8 cellular contexts compared by ENCODE assay signal in genomic region chr7:74401137-74401859, GRCh38. TPM values are rescaled to one million over a fixed set of nuclear protein-coding genes. Genes with fewer than 3 reads are reported as not detected.
A peak's percentile ranks its signal among the peaks of the same experiment; 100 is the strongest.
DNase-seq lines count a peak whose midpoint lies in the region; ATAC-seq, FAIRE-seq and TF ChIP-seq lines count a peak whose summit lies in the region.

No MANE protein-coding gene starts in this region.

- FAIRE-seq in H54 (lab: Jason Lieb, UNC) = no peak

- ATAC-seq in esophagus mucosa (peak; percentile 66), GM21576 (IDR thresholded peaks at IDR 0.05; ENCODE audit: unreplicated experiment) (no peak)

- no peaks in the 10 kb centered on the region for H3K27me3 Mint-ChIP-seq in nephron (ENCODE audit: low read depth)

- no peak for TF ChIP-seq POLR2A in H54 (IDR thresholded peaks at IDR 0.05; ENCODE audit: low read depth, low read length)

- peaks cover 70 to 93% (median 79%) of the 10 kb centered on the region in 11 experiments for H3K36me3 ChIP-seq in BLaER1 treated with 17β-estradiol and CSF1 and Interleukin-3, amounts not matched to agents 10 nM and 100 nM

- H4K20me1 ChIP-seq in BLaER1 treated with 17β-estradiol and CSF1 and Interleukin-3, amounts not matched to agents 10 nM and 100 nM = peaks cover 0 to 38% (median 10%) of the 10 kb centered on the region in 11 experiments; a peak in 15 of 22 replicates

- H3K27me3 ChIP-seq in BLaER1 treated with 17β-estradiol and CSF1 and Interleukin-3, amounts not matched to agents 10 nM and 100 nM = no peaks in the 10 kb centered on the region

- H3K4me1 ChIP-seq in BLaER1 treated with 17β-estradiol and CSF1 and Interleukin-3, amounts not matched to agents 10 nM and 100 nM = peaks cover 15 to 37% (median 28%) of the 10 kb centered on the region in 10 experiments

- H3K9me3 Mint-ChIP-seq in nephron = no peaks in the 10 kb centered on the region

- H3K4me2 ChIP-seq in BLaER1 treated with 17β-estradiol and CSF1 and Interleukin-3, amounts not matched to agents 10 nM and 100 nM = peak overlapping the region in 1 of 11 experiments; percentile 26; a peak in 2 of 22 replicates

- no peak overlapping the region for H3K27ac Mint-ChIP-seq in nephron

- H3K36me3 Mint-ChIP-seq in nephron (ENCODE audit: low read depth) = peaks cover 26% of the 10 kb centered on the region

- H3K4me1 Mint-ChIP-seq in nephron = no peaks in the 10 kb centered on the region

- peak overlapping the region in 4 of 11 experiments; percentile 22 to 44 (median 28); a peak in 4 of 22 replicates for H3K9ac ChIP-seq in BLaER1 treated with 17β-estradiol and CSF1 and Interleukin-3, amounts not matched to agents 10 nM and 100 nM

- H3K9me3 ChIP-seq in BLaER1 treated with 17β-estradiol and CSF1 and Interleukin-3, amounts not matched to agents 10 nM and 100 nM (replicated peaks in 1 of 11) = no peaks in the 10 kb centered on the region

- peak; percentile 95 to 98 (median 96) for TF ChIP-seq CTCF in nephron (IDR thresholded peaks at IDR 0.05; ENCODE audit: unreplicated experiment in 3 of 3)

- no peak overlapping the region for H3K4me3 ChIP-seq in BLaER1 treated with 17β-estradiol and CSF1 and Interleukin-3, amounts not matched to agents 10 nM and 100 nM

- peak; percentile 67 for DNase-seq in H54 (ENCODE audit: insufficient read length, low spot score)
- peak; percentile 45 for DNase-seq in NOMO-1 treated with dmso at 0.1 percent for 144 hours (lab: John Stamatoyannopoulos, UW; ENCODE audit: unreplicated experiment)
- peak; percentile 92 for DNase-seq in activated CD8-positive, alpha-beta memory T cell treated with anti-CD3 and anti-CD28 coated beads, Interleukin-2, amount 50 U/mL, for 48 hours
- peak; percentile 68 for DNase-seq in stimulated activated naive CD4-positive, alpha-beta T cell treated with Interleukin-2 at 50 U/mL for 16 hours (lab: John Stamatoyannopoulos, UW)

- H3K4me3 Mint-ChIP-seq in nephron = no peak overlapping the region

- peak overlapping the region in 6 of 11 experiments; percentile 14 to 43 (median 32); a peak in 11 of 22 replicates for H3K27ac ChIP-seq in BLaER1 treated with 17β-estradiol and CSF1 and Interleukin-3, amounts not matched to agents 10 nM and 100 nM

RNA-seq across cellular contexts. Expression of gene GTF2IRD1, which starts 52.4 kb away (rescaled TPM):
- 49.1 TPM for total RNA-seq in esophagus mucosa
